ENCODE assay signal across 1 cellular context in the genomic region with DNA sequence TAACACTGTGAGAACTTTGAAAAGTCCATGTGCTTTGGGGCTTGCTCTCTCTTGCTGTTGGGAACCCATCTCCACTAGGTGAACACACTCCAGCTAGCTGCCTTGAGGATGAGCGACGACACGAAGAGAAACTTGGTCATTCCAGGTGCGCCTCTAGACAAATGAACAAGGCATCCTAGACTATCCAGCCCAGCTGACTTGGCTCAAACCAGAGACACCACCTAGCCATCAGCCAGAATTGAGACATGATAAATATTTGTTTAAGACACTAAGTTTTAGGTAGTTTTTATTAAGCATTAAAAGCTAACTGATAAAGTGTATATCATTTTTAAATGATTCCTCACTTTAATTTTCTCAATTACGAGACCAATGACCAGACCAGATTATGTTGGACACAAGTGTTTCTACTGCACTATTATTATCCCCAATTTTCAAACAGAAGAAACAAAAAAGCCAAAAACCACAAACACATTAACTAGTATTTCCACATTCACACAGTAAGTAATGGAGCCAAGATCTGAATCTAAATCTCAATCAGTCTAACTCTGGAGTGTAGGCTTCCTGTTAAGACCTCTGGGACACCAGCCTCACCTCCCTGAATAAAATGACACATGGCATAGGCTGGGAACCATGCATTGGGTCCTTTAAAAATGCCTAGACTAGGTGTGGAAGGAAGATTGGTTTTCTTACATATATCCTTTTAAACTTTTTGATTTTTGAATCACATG.
TF ChIP-seq lines count a peak whose summit lies in the region.

No MANE protein-coding gene starts in this region.

TF ChIP-seq in HepG2, 621 proteins besides CTCF, POLR2A, EP300 and RAD21 (continued from another document):
- TF ChIP-seq, protein P1, sequence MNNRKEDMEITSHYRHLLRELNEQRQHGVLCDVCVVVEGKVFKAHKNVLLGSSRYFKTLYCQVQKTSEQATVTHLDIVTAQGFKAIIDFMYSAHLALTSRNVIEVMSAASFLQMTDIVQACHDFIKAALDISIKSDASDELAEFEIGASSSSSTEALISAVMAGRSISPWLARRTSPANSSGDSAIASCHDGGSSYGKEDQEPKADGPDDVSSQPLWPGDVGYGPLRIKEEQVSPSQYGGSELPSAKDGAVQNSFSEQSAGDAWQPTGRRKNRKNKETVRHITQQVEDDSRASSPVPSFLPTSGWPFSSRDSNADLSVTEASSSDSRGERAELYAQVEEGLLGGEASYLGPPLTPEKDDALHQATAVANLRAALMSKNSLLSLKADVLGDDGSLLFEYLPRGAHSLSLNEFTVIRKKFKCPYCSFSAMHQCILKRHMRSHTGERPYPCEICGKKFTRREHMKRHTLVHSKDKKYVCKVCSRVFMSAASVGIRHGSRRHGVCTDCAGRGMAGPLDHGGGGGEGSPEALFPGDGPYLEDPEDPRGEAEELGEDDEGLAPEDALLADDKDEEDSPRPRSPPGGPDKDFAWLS (CRISPR knock-in tag; IDR thresholded peaks at IDR 0.05; ENCODE audit: borderline replicate concordance), result no peak
- TF ChIP-seq, protein P2, sequence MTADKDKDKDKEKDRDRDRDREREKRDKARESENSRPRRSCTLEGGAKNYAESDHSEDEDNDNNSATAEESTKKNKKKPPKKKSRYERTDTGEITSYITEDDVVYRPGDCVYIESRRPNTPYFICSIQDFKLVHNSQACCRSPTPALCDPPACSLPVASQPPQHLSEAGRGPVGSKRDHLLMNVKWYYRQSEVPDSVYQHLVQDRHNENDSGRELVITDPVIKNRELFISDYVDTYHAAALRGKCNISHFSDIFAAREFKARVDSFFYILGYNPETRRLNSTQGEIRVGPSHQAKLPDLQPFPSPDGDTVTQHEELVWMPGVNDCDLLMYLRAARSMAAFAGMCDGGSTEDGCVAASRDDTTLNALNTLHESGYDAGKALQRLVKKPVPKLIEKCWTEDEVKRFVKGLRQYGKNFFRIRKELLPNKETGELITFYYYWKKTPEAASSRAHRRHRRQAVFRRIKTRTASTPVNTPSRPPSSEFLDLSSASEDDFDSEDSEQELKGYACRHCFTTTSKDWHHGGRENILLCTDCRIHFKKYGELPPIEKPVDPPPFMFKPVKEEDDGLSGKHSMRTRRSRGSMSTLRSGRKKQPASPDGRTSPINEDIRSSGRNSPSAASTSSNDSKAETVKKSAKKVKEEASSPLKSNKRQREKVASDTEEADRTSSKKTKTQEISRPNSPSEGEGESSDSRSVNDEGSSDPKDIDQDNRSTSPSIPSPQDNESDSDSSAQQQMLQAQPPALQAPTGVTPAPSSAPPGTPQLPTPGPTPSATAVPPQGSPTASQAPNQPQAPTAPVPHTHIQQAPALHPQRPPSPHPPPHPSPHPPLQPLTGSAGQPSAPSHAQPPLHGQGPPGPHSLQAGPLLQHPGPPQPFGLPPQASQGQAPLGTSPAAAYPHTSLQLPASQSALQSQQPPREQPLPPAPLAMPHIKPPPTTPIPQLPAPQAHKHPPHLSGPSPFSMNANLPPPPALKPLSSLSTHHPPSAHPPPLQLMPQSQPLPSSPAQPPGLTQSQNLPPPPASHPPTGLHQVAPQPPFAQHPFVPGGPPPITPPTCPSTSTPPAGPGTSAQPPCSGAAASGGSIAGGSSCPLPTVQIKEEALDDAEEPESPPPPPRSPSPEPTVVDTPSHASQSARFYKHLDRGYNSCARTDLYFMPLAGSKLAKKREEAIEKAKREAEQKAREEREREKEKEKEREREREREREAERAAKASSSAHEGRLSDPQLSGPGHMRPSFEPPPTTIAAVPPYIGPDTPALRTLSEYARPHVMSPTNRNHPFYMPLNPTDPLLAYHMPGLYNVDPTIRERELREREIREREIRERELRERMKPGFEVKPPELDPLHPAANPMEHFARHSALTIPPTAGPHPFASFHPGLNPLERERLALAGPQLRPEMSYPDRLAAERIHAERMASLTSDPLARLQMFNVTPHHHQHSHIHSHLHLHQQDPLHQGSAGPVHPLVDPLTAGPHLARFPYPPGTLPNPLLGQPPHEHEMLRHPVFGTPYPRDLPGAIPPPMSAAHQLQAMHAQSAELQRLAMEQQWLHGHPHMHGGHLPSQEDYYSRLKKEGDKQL (CRISPR knock-in tag; IDR thresholded peaks at IDR 0.05; ENCODE audit: low read depth), result no peak
- TF ChIP-seq SOX13 (IDR thresholded peaks at IDR 0.05) (no peak), SOX13 (CRISPR knock-in tag; conservative IDR thresholded peaks at IDR 0.05 in 1 of 2, IDR thresholded peaks at IDR 0.05 in 1 of 2) (no peak), SMYD3 (CRISPR knock-in tag; IDR thresholded peaks at IDR 0.05) (no peak), ZNF431 (CRISPR knock-in tag; IDR thresholded peaks at IDR 0.05; ENCODE audit: borderline replicate concordance, low read depth) (no peak), ZNF20 (CRISPR knock-in tag; IDR thresholded peaks at IDR 0.05) (no peak), TBL1XR1 (IDR thresholded peaks at IDR 0.05; ENCODE audit: borderline replicate concordance, low read length, partially characterized antibody) (no peak), ZBTB38 (CRISPR knock-in tag; IDR thresholded peaks at IDR 0.05) (no peak), ZBTB7A (CRISPR knock-in tag; IDR thresholded peaks at IDR 0.05) (no peak)
- TF ChIP-seq, protein P3, sequence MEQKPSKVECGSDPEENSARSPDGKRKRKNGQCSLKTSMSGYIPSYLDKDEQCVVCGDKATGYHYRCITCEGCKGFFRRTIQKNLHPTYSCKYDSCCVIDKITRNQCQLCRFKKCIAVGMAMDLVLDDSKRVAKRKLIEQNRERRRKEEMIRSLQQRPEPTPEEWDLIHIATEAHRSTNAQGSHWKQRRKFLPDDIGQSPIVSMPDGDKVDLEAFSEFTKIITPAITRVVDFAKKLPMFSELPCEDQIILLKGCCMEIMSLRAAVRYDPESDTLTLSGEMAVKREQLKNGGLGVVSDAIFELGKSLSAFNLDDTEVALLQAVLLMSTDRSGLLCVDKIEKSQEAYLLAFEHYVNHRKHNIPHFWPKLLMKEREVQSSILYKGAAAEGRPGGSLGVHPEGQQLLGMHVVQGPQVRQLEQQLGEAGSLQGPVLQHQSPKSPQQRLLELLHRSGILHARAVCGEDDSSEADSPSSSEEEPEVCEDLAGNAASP (CRISPR knock-in tag; IDR thresholded peaks at IDR 0.05; ENCODE audit: borderline replicate concordance), result no peak
